Comparison of ENCODE assay signal across 8 cellular contexts in the genomic region with DNA sequence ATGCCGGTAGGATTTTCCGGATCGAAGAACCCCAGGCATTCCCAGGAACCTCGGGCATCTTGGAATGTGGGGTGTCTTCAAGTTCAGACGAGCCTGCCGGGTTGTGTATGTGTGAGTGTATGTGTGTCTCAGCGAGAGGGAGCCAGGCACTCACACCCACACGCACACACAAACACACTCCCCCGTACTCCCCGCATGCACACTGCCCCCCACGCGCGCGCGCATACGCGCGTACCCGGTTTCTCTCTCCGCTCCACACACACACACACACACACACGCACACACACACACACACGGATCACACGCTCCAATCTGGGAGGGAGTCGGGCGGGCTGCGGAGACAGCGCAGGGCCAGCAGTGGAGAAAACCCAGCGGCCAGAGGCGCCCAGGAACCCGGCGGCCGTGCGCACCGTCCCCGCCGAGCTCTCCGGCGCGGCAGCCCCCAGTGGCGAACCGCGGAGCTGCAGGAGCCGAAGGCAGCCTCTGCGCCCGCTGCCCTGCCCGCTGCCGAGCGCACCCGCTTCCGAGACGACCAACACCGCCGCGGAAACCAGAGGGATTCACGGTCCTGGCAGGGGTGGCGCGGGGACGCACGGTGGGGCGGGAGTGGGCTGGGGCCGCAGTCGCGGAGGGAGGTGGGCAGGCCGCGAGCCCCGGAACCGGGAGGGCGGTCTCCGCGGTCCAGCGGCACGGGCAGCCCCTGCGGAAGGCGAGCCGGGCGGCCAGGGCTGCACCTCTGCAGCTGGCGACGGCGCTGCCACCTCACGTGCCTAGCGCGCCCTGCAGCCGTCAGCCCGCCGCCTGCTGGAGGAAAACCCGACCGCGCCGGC. TPM values are rescaled to one million over a fixed set of nuclear protein-coding genes. Genes with fewer than 3 reads are reported as not detected.
DNase-seq lines count a peak whose midpoint lies in the region; ATAC-seq, FAIRE-seq and TF ChIP-seq lines count a peak whose summit lies in the region.

A gene (minus strand): TSS at position 125 of the 830 bp plus-strand sequence.

- H3K9me1 ChIP-seq in keratinocyte (ENCODE audit: control insufficient read depth, extremely low read depth, insufficient read depth, low read length), result no peaks in the 10 kb centered on the region

- H3K79me2 ChIP-seq in GM23338 (replicated peaks; ENCODE audit: insufficient read depth), result peaks cover 16% of the 10 kb centered on the region; the same call in 1 of the 2 replicates
- H3K79me2 ChIP-seq in keratinocyte (ENCODE audit: control insufficient read depth, insufficient read depth, low read length), result no peaks in the 10 kb centered on the region

- H3K4me1 ChIP-seq in GM23338 (ENCODE audit: insufficient read depth) (peaks cover 30% of the 10 kb centered on the region), keratinocyte (ENCODE audit: control insufficient read depth, extremely low read depth, insufficient read depth, low read length) (peaks cover 4% of the 10 kb centered on the region)

- H3K4me1 Mint-ChIP-seq in GM23338 (peaks cover 41% of the 10 kb centered on the region), WTC11 (peaks cover 40% of the 10 kb centered on the region)

- H3K4me3 ChIP-seq in GM23338, result peak within 1 kb of the TSS; percentile 79
- peak within 1 kb of the TSS; percentile 8 to 47 (median 32) for H3K4me3 ChIP-seq in keratinocyte (ENCODE audit: control insufficient read depth in 2 of 3, extremely low read depth in 1 of 3, insufficient read depth in 2 of 3, low read depth in 1 of 3, low read length in 3 of 3)

- peak in 1 of 2 experiments; percentile 76 for TF ChIP-seq CTCF in GM23338 (conservative IDR thresholded peaks at IDR 0.05; ENCODE audit: low read depth in 2 of 2)
- peak; percentile 59 for TF ChIP-seq CTCF in WTC11 (IDR thresholded peaks at IDR 0.05)
- TF ChIP-seq CTCF in keratinocyte (optimal IDR thresholded peaks at IDR 0.05 in 1 of 3, IDR thresholded peaks at IDR 0.05 in 1 of 3, conservative IDR thresholded peaks at IDR 0.05 in 1 of 3; ENCODE audit: extremely low read depth in 1 of 3, insufficient read depth in 2 of 3, low read length in 3 of 3), result peak; percentile 22 to 69 (median 66)

- no peak within 1 kb of the TSS for H3K27ac ChIP-seq in GM23338 (ENCODE audit: low read depth)
- H3K27ac ChIP-seq in caudate nucleus (ENCODE audit: low read depth, low read length), result no peak within 1 kb of the TSS
- H3K27ac ChIP-seq in keratinocyte (ENCODE audit: control insufficient read depth, insufficient read depth, low read length), result no peak within 1 kb of the TSS

- H3K9me3 ChIP-seq in keratinocyte (ENCODE audit: control insufficient read depth, low read depth, low read length), result no peaks in the 10 kb centered on the region

- dilution Hi-C loops in keratinocyte (cut with MboI; ENCODE audit: extremely low pct_ligation_motif_present, low sequenced_read_pairs), result no loop called here

- H4K20me1 ChIP-seq in GM23338 (replicated peaks; ENCODE audit: insufficient read depth) (no peaks in the 10 kb centered on the region), keratinocyte (ENCODE audit: control insufficient read depth, extremely low read depth, insufficient read depth, low read length) (no peaks in the 10 kb centered on the region)

- H2AFZ ChIP-seq in GM23338 (peak within 1 kb of the TSS; percentile 87), keratinocyte (ENCODE audit: control insufficient read depth, low read length) (no peak within 1 kb of the TSS)

- FAIRE-seq in keratinocyte (lab: Jason Lieb, UNC), result no peak

- H3K9me3 Mint-ChIP-seq in GM23338 (no peaks in the 10 kb centered on the region), WTC11 (no peaks in the 10 kb centered on the region)

- CTCF ChIA-PET in WTC11 (lab: Charles Lee), result interaction anchor here (0.6 to 5.4 kb wide), 66 partner anchors 11 to 1274 kb away, joined by 3 to 130 read pairs (median 5); no protein-coding TSS in a partner anchor

- peaks cover 21% of the 10 kb centered on the region for H3K27me3 Mint-ChIP-seq in GM23338 (ENCODE audit: insufficient read depth, low read depth, poor library complexity)
- peaks cover 49% of the 10 kb centered on the region for H3K27me3 Mint-ChIP-seq in WTC11 (ENCODE audit: low read depth)

- H3K27ac Mint-ChIP-seq in GM23338 (peak within 1 kb of the TSS; percentile 71), WTC11 (no peak within 1 kb of the TSS)

- H3K4me3 Mint-ChIP-seq in GM23338 (peak within 1 kb of the TSS; percentile 91), WTC11 (peak within 1 kb of the TSS; percentile 80)

- no peak within 1 kb of the TSS for H3K9ac ChIP-seq in keratinocyte (ENCODE audit: control insufficient read depth, extremely low read depth, insufficient read depth, low read length)

- H3K36me3 ChIP-seq in GM23338 (ENCODE audit: insufficient read depth) (no peaks in the 10 kb centered on the region), keratinocyte (ENCODE audit: control insufficient read depth in 2 of 2, extremely low read depth in 1 of 2, insufficient read depth in 2 of 2, low read length in 2 of 2) (no peaks in the 10 kb centered on the region)

- ATAC-seq in GM23338 (peak; percentile 84), WTC11 (peak; percentile 81), GM19455 (IDR thresholded peaks at IDR 0.05; ENCODE audit: unreplicated experiment) (no peak)

- no peaks in the 10 kb centered on the region for H3F3A ChIP-seq in GM23338 (replicated peaks; ENCODE audit: low read depth)

- H3K36me3 Mint-ChIP-seq in GM23338 (ENCODE audit: low read depth), result no peaks in the 10 kb centered on the region
- H3K36me3 Mint-ChIP-seq in WTC11, result no peaks in the 10 kb centered on the region

- peak within 1 kb of the TSS; percentile 92 for H3K4me2 ChIP-seq in GM23338
- H3K4me2 ChIP-seq in keratinocyte (ENCODE audit: control insufficient read depth, extremely low read depth, insufficient read depth, low read depth, low read length), result peak within 1 kb of the TSS; percentile 76

- H3K27me3 ChIP-seq in GM23338 (ENCODE audit: insufficient read depth) (peaks cover 32% of the 10 kb centered on the region), keratinocyte (ENCODE audit: control insufficient read depth, extremely low read depth, insufficient read depth, low read length) (peaks cover 51% of the 10 kb centered on the region)

- POLR2A ChIA-PET in WTC11 (lab: Charles Lee), result interaction anchor here (0.6 to 1.0 kb wide), 4 partner anchors 41 to 599 kb away, joined by 3 read pairs; no protein-coding TSS in a partner anchor

- H3K9me2 ChIP-seq in GM23338 (ENCODE audit: insufficient read depth), result 0 out of 2 replicates have a peak, but pooled peaks cover 3% of the 10 kb centered on the region

- DNase-seq in DMS114 treated with DMSO at 0.1 percent for 48 hours (lab: John Stamatoyannopoulos, UW; ENCODE audit: unreplicated experiment), result peak; percentile 73
- DNase-seq in GM23338 (ENCODE audit: low spot score), result peak; percentile 90
- peak; percentile 86 for DNase-seq in NCI-H1105 (lab: John Stamatoyannopoulos, UW)
- peak; percentile 86 for DNase-seq in WTC11 (ENCODE audit: low spot score)
- peak in 51 of 61 donors; percentile 5 to 77 (median 44) for DNase-seq in caudate nucleus (lab: John Stamatoyannopoulos, UW)
- DNase-seq in keratinocyte (ENCODE audit: low read depth, low spot score), result no peak
- peak; percentile 39 to 70 (median 58) for DNase-seq in stimulated activated CD4-positive, alpha-beta T cell treated with anti-CD3 and anti-CD28 coated beads, Interleukin-12 subunit alpha, Interleukin-12 subunit beta, amount 100 ng/mL, for 48 hours (ENCODE audit: low read depth in 2 of 3, low spot score in 1 of 3)

TF ChIP-seq in WTC11, 78 proteins besides CTCF, POLR2A, EP300 and RAD21 (continues in another document):
- no peak; the same call in 1 of the 2 replicates for TF ChIP-seq CREB1 (CRISPR knock-in tag; IDR thresholded peaks at IDR 0.05)
- TF ChIP-seq, protein P1, sequence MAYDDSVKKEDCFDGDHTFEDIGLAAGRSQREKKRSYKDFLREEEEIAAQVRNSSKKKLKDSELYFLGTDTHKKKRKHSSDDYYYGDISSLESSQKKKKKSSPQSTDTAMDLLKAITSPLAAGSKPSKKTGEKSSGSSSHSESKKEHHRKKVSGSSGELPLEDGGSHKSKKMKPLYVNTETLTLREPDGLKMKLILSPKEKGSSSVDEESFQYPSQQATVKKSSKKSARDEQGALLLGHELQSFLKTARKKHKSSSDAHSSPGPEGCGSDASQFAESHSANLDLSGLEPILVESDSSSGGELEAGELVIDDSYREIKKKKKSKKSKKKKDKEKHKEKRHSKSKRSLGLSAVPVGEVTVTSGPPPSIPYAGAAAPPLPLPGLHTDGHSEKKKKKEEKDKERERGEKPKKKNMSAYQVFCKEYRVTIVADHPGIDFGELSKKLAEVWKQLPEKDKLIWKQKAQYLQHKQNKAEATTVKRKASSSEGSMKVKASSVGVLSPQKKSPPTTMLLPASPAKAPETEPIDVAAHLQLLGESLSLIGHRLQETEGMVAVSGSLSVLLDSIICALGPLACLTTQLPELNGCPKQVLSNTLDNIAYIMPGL (CRISPR knock-in tag; IDR thresholded peaks at IDR 0.05), result peak; percentile 100
- TF ChIP-seq TEAD1 (CRISPR knock-in tag; IDR thresholded peaks at IDR 0.05), result peak; percentile 75; the same call in 1 of the 2 replicates
- TF ChIP-seq, protein P2, sequence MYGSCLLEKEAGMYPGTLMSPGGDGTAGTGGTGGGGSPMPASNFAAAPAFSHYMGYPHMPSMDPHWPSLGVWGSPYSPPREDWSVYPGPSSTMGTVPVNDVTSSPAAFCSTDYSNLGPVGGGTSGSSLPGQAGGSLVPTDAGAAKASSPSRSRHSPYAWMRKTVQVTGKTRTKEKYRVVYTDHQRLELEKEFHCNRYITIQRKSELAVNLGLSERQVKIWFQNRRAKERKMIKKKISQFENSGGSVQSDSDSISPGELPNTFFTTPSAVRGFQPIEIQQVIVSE (CRISPR knock-in tag; IDR thresholded peaks at IDR 0.05; ENCODE audit: borderline replicate concordance), result no peak
- TF ChIP-seq GTF2I (CRISPR knock-in tag; conservative IDR thresholded peaks at IDR 0.05), result no peak
- TF ChIP-seq SP1 (CRISPR knock-in tag; conservative IDR thresholded peaks at IDR 0.05), result peak; percentile 68

RNA-seq across cellular contexts. Expression of the gene that starts here (rescaled TPM):
- total RNA-seq in GM23338 (2014; rRNA removed; shearing (Covaris generic)), result 2.5 and 2.6 TPM in 2 replicates
- polyA plus RNA-seq in GM23338 (2016; fragmentation: Nextera tagmentation; extraction: Ambion mirVana), result 0.29 and 0.83 TPM in 2 replicates
- total RNA-seq in WTC11 (2021), result 1.3 to 1.6 TPM (median 1.4 TPM) in 3 replicates
- not detected in 3 replicates for polyA plus RNA-seq in keratinocyte
- not detected for polyA plus RNA-seq in keratinocyte (2011; ENCODE audit: low read depth)
- polyA plus RNA-seq in keratinocyte (2011; cell fraction: cytosol; rRNA removed), result not detected in 2 replicates
- not detected in 2 replicates for polyA plus RNA-seq in keratinocyte (2011; cell fraction: nucleus; rRNA removed)
- not detected in 2 replicates for polyA plus RNA-seq in keratinocyte (2012; ENCODE audit: low replicate concordance)
- polyA minus RNA-seq in keratinocyte, result not detected in 3 replicates
- not detected for polyA minus RNA-seq in keratinocyte (2011; cell fraction: cytosol; rRNA and poly(A)+ RNA removed)
- polyA minus RNA-seq in keratinocyte (2011; cell fraction: nucleus; rRNA and poly(A)+ RNA removed), result not detected in 2 replicates
